30 cellular contexts compared by ENCODE assay signal in genomic region chrX:2903366-2903765, GRCh38. TPM values are rescaled to one million over a fixed set of nuclear protein-coding genes. Genes with fewer than 3 reads are reported as not detected.
DNase-seq lines count a peak whose midpoint lies in the region; TF ChIP-seq lines count a peak whose summit lies in the region.
"Had no signal": no experiment of that assay in that cellular context is flagged by ENCODE, and none has a peak within 500 bp of the region (broad histone marks: within the 10 kb centered on the region; RNA-seq: fewer than 3 reads in every experiment).

No MANE protein-coding gene starts in this region.

- H3K36me3 Mint-ChIP-seq in osteocyte (ENCODE audit: unreplicated experiment), result peaks cover 18% of the 10 kb centered on the region
- H3K36me3 Mint-ChIP-seq: activated naive CD8-positive, alpha-beta T cell treated with anti-CD3 and anti-CD28 coated beads for 36 hours; natural killer cell had no signal

- no peak overlapping the region for H3K27ac Mint-ChIP-seq in osteocyte (ENCODE audit: unreplicated experiment)
- H3K27ac Mint-ChIP-seq: activated naive CD8-positive, alpha-beta T cell treated with anti-CD3 and anti-CD28 coated beads for 36 hours; activated T-cell treated with anti-CD3 and anti-CD28 coated beads, Interleukin-2, amount 50 U/mL, for 24 hours; dendritic cell treated with granulocyte-macrophage colony-stimulating factor and Interleukin-4, amounts not matched to agents 40 ng/mL and 50 ng/mL, for 4 days; natural killer cell; stimulated activated naive B cell treated with anti-CD40 and anti-IgM and Interleukin-4, amounts not matched to agents 10 μg/mL and 1 μg/mL and 100 μg/mL, for 72 hours; T-helper 1 cell treated with Interleukin-12 subunit alpha and Interleukin-12 subunit beta and Interleukin-4 antibody, amounts not matched to agents 30 μg/mL and 1 μg/mL, for 36 hours had no signal

- peaks cover 8% of the 10 kb centered on the region for H3K9me3 Mint-ChIP-seq in osteocyte (ENCODE audit: unreplicated experiment)

- no peak overlapping the region for H3K4me3 Mint-ChIP-seq in osteocyte (ENCODE audit: unreplicated experiment)
- H3K4me3 Mint-ChIP-seq: activated naive CD8-positive, alpha-beta T cell treated with anti-CD3 and anti-CD28 coated beads for 36 hours; activated T-cell treated with anti-CD3 and anti-CD28 coated beads, Interleukin-2, amount 50 U/mL, for 24 hours; dendritic cell treated with granulocyte-macrophage colony-stimulating factor and Interleukin-4, amounts not matched to agents 40 ng/mL and 50 ng/mL, for 4 days; natural killer cell; stimulated activated naive B cell treated with anti-CD40 and anti-IgM and Interleukin-4, amounts not matched to agents 10 μg/mL and 1 μg/mL and 100 μg/mL, for 72 hours; T-helper 1 cell treated with Interleukin-12 subunit alpha and Interleukin-12 subunit beta and Interleukin-4 antibody, amounts not matched to agents 30 μg/mL and 1 μg/mL, for 36 hours had no signal

- DNase-seq in HT-29 (ENCODE audit: low spot score) (peak; percentile 34), astrocyte of the spinal cord (ENCODE audit: low read depth, low spot score) (no peak), osteocyte (ENCODE audit: extremely low spot score, unreplicated experiment) (no peak), NCI-H2081 treated with DMSO at 0.1 percent for 48 hours (lab: John Stamatoyannopoulos, UW) (no peak), NCI-H82 treated with DMSO at 0.1 percent for 48 hours (lab: John Stamatoyannopoulos, UW; ENCODE audit: unreplicated experiment) (no peak), DMS79 treated with DMSO at 0.1 percent for 48 hours (lab: John Stamatoyannopoulos, UW) (no peak)
- DNase-seq: activated effector memory CD4-positive, alpha-beta T cell treated with anti-CD3 and anti-CD28 coated beads, Interleukin-2, amount 50 U/mL, for 16 hours; activated naive CD8-positive, alpha-beta T cell treated with anti-CD3 and anti-CD28 coated beads for 36 hours; activated T-cell treated with anti-CD3 and anti-CD28 coated beads, Interleukin-2, amount 50 U/mL, for 24 hours; anterior cingulate cortex; esophagus squamous epithelium; foreskin melanocyte; GM23248; heart right ventricle; natural killer cell; NCI-H1417 treated with DMSO at 0.1 percent for 48 hours; NCI-H2107; NCI-H345; NCI-H748 treated with DMSO at 0.1 percent for 48 hours; occipital lobe; stimulated activated naive B cell treated with anti-CD40 and anti-IgM and Interleukin-4, amounts not matched to agents 10 μg/mL and 1 μg/mL and 100 μg/mL, for 72 hours; substantia nigra; upper lobe of left lung had no signal

- in situ Hi-C loops in astrocyte of the spinal cord (cut with HindIII; ENCODE audit: low sequenced_read_pairs), result no loop called here

- no peaks in the 10 kb centered on the region for H3K27me3 Mint-ChIP-seq in osteocyte (ENCODE audit: unreplicated experiment)
- H3K27me3 Mint-ChIP-seq: dendritic cell treated with granulocyte-macrophage colony-stimulating factor and Interleukin-4, amounts not matched to agents 40 ng/mL and 50 ng/mL, for 4 days had no signal

- H3K4me1 Mint-ChIP-seq in osteocyte (ENCODE audit: unreplicated experiment), result peaks cover under 1% of the 10 kb centered on the region

- TF ChIP-seq CTCF in GM12873 (IDR thresholded peaks at IDR 0.05; ENCODE audit: insufficient read depth, low read depth, low read length, missing control alignments) (peak; percentile 37), astrocyte of the spinal cord (IDR thresholded peaks at IDR 0.05; ENCODE audit: low read depth, low read length) (peak; percentile 17), osteocyte (IDR thresholded peaks at IDR 0.05) (peak; percentile 15)

- no peak overlapping the region for H3K4me3 ChIP-seq in astrocyte of the spinal cord (ENCODE audit: low read depth, low read length)
- H3K4me3 ChIP-seq: BLaER1 treated with 17β-estradiol and CSF1 and Interleukin-3, amounts not matched to agents 10 nM and 100 nM; esophagus squamous epithelium; GM23248; heart right ventricle; lung; SK-N-MC; upper lobe of left lung had no signal

RNA-seq across cellular contexts. Expression of gene ARSD, which starts 25.8 kb away (rescaled TPM):
- total RNA-seq in HT-29 (2014; rRNA removed; shearing (Covaris generic)), result 22.3 and 35.2 TPM in 2 replicates
- total RNA-seq in osteocyte, result 40.9 and 44.6 TPM in 2 replicates
- total RNA-seq: G401 had no signal
